Comparison of ENCODE assay signal across 8 cellular contexts in the genomic region with DNA sequence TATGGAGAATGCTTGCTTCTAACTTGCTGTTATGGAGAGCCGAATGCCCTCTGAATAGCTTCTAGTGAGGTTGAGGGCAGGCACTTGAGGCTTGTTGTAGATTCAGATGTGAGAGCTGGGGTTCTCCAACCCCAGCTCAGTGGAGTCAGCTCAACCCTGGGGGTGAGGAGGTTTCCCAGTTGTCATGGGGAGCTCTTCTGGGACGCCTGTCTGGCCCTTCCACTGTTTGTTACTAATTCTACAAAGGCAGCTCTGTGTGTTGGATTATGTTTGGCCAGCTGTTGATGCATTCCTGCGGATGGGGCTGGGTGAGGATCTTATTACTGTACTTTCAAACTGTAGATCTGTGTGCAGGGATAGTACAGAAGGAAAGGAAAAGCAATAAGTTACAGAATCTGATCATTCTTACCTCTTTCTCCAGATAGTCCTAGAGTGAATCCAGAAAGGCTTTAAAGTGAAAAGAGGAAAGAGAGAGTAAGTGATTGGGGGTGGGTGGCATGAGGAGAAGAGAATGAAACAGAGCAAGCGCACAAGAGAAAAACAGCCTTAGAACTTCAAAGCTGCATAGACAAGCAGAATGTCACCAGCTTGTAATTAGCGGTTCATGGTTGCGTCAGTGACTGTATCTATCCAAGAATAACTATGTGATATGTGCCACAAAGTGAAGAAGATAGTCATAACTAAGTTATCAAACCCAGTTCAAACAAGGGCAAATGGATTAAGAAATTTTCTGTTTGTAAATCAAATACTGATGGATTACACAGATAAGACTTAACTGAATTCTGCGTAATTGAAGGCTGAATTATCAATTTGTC.
DNase-seq lines count a peak whose midpoint lies in the region; ATAC-seq and TF ChIP-seq lines count a peak whose summit lies in the region.

No MANE protein-coding gene starts in this region.

- H3K36me3 ChIP-seq in breast epithelium (no peaks in the 10 kb centered on the region), MM.1S (replicated peaks; ENCODE audit: insufficient read depth, low read length) (no peaks in the 10 kb centered on the region)

- H3K4me1 ChIP-seq in breast epithelium: no peaks in the 10 kb centered on the region
- no peaks in the 10 kb centered on the region for H3K4me1 ChIP-seq in MM.1S (ENCODE audit: low read length)

- H4K20me1 ChIP-seq in MM.1S (ENCODE audit: insufficient read depth, low read length): no peaks in the 10 kb centered on the region

- H3K27me3 ChIP-seq in breast epithelium: no peaks in the 10 kb centered on the region
- H3K27me3 ChIP-seq in MM.1S (replicated peaks; ENCODE audit: insufficient read depth, low read length): no peaks in the 10 kb centered on the region

- intact Hi-C loops in breast epithelium (cut with DNase I; ENCODE audit: low total_unique reads): no loop called here

- H3K4me3 Mint-ChIP-seq in mesothelial cell of epicardium (peak overlapping the region; percentile 29), T-helper 17 cell (no peak overlapping the region)

- TF ChIP-seq POLR2A in breast epithelium (IDR thresholded peaks at IDR 0.05): no peak

- no peak overlapping the region for H3K4me2 ChIP-seq in MM.1S (ENCODE audit: low read depth, low read length)

- no peaks in the 10 kb centered on the region for H3F3A ChIP-seq in MM.1S (ENCODE audit: insufficient read depth, low read length)

- no peak overlapping the region for H3K9ac ChIP-seq in MM.1S (ENCODE audit: low read length)

- H3K9me3 ChIP-seq in breast epithelium: no peaks in the 10 kb centered on the region
- H3K9me3 ChIP-seq in T-helper 17 cell (ENCODE audit: control insufficient read depth, low read length, poor library complexity, severe bottlenecking): no peaks in the 10 kb centered on the region
- no peaks in the 10 kb centered on the region for H3K9me3 ChIP-seq in MM.1S (replicated peaks; ENCODE audit: insufficient read depth, low read length)

- TF ChIP-seq CTCF in breast epithelium (IDR thresholded peaks at IDR 0.05) (no peak), mesothelial cell of epicardium (IDR thresholded peaks at IDR 0.05; ENCODE audit: unreplicated experiment) (no peak), MM.1S (IDR thresholded peaks at IDR 0.05; ENCODE audit: low read length) (no peak)

- no peak overlapping the region for H2AFZ ChIP-seq in MM.1S (ENCODE audit: low read length)

- H3K4me1 Mint-ChIP-seq in mesothelial cell of epicardium: peaks cover 75% of the 10 kb centered on the region
- no peaks in the 10 kb centered on the region for H3K4me1 Mint-ChIP-seq in T-helper 17 cell

- ATAC-seq in T-helper 17 cell: no peak
- ATAC-seq in GM18498 (IDR thresholded peaks at IDR 0.05; ENCODE audit: unreplicated experiment): no peak

- H3K27ac Mint-ChIP-seq in mesothelial cell of epicardium (peak overlapping the region; percentile 97), T-helper 17 cell (no peak overlapping the region)

- no peaks in the 10 kb centered on the region for H3K79me2 ChIP-seq in MM.1S (ENCODE audit: low read length)

- H3K36me3 Mint-ChIP-seq in mesothelial cell of epicardium (no peaks in the 10 kb centered on the region), T-helper 17 cell (ENCODE audit: low read depth) (no peaks in the 10 kb centered on the region)

- H3K9me3 Mint-ChIP-seq in mesothelial cell of epicardium: no peaks in the 10 kb centered on the region

- peak; percentile 74 for DNase-seq in GM03348 (ENCODE audit: low spot score)
- peak; percentile 52 for DNase-seq in NCI-H345 treated with DMSO at 0.1 percent for 48 hours (lab: John Stamatoyannopoulos, UW; ENCODE audit: unreplicated experiment)
- peak in 1 of 2 donors; percentile 51 for DNase-seq in breast epithelium (ENCODE audit: low spot score in 2 of 2)
- DNase-seq in mesothelial cell of epicardium (ENCODE audit: low spot score in 2 of 2, unreplicated experiment in 2 of 2): peak in 1 of 2 experiments; percentile 48
- no peak for DNase-seq in T-helper 9 cell
- DNase-seq in T-helper 17 cell: no peak
- no peak for DNase-seq in MM.1S

- H3K9me2 ChIP-seq in MM.1S (replicated peaks; ENCODE audit: insufficient read depth, low read length): no peaks in the 10 kb centered on the region

- peak overlapping the region in 2 of 3 donors; percentile 48 to 66 for H3K4me3 ChIP-seq in breast epithelium
- no peak overlapping the region for H3K4me3 ChIP-seq in MM.1S (ENCODE audit: low read length)

- H3K27me3 Mint-ChIP-seq in mesothelial cell of epicardium (ENCODE audit: low read depth): no peaks in the 10 kb centered on the region
- H3K27me3 Mint-ChIP-seq in T-helper 17 cell: peaks cover 19% of the 10 kb centered on the region

- H3K27ac ChIP-seq in breast epithelium (peak overlapping the region; percentile 10 to 57), MM.1S (ENCODE audit: low read length) (no peak overlapping the region)

Comparison
In these comparisons a context has a peak if more than half of its experiments do, and no peak if none do; other contexts are left out.
1. DNase-seq: peak in GM03348 (single experiment) and NCI-H345 treated with DMSO at 0.1 percent for 48 hours (single experiment); none in T-helper 9 cell (single experiment), T-helper 17 cell (0 of 3) and MM.1S (single experiment).